In the genomic region with DNA sequence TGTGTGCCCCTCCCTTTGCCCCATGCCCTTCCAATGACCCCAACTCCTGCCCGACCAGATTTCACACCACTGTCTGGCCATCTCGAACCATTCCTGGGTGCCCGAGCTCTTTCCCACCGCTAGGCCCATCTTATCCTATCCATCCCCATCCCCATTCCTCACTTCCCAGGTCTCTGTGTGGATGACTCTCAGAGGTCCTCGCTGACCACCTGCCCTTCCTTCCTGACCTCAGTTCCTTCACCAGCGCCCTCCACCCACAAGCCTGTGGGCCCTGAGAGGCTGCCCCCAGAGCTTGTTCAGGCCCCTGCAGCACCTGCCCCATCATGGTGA, we compare ENCODE assay signal across 21 cellular contexts. TPM values are rescaled to one million over a fixed set of nuclear protein-coding genes. Genes with fewer than 3 reads are reported as not detected.
A peak's percentile ranks its signal among the peaks of the same experiment; 100 is the strongest.
DNase-seq lines count a peak whose midpoint lies in the region; ATAC-seq and TF ChIP-seq lines count a peak whose summit lies in the region.
"Had no signal": no experiment of that assay in that cellular context is flagged by ENCODE, and none has a peak within 500 bp of the region (broad histone marks: within the 10 kb centered on the region; RNA-seq: fewer than 3 reads in every experiment).

No MANE protein-coding gene starts in this region.

- H2BK15ac ChIP-seq in neuronal stem cell (ENCODE audit: low read length) = peak overlapping the region; percentile 93

- H2AK5ac ChIP-seq in neuronal stem cell (ENCODE audit: low read depth, low read length) = peak overlapping the region; percentile 97

- H3K9me3 ChIP-seq in neuronal stem cell (replicated peaks in 1 of 2; ENCODE audit: control insufficient read depth in 2 of 2, insufficient read depth in 1 of 2, low read depth in 1 of 2, low read length in 2 of 2) = no peaks in the 10 kb centered on the region
- H3K9me3 ChIP-seq: BE2C had no signal

- H3K27me3 ChIP-seq in neuronal stem cell (ENCODE audit: control insufficient read depth in 3 of 3, insufficient read depth in 3 of 3, low read depth in 1 of 3, low read length in 3 of 3) = peaks cover 0 to 8% (median 0%) of the 10 kb centered on the region in 3 experiments
- H3K27me3 ChIP-seq: BE2C had no signal

- peak; percentile 1 for DNase-seq in activated CD4-positive, alpha-beta memory T cell treated with anti-CD3 and anti-CD28 coated beads for 36 hours
- no peak for DNase-seq in activated CD4-positive, alpha-beta memory T cell treated with anti-CD3 and anti-CD28 coated beads, Interleukin-2, amount 10 ng/mL, durations not matched to agents 7 days and 5 days
- peak; percentile 19 for DNase-seq in CD14-positive monocyte (ENCODE audit: low spot score)
- no peak for DNase-seq in endothelial cell (ENCODE audit: low spot score)
- DNase-seq in neuronal stem cell (ENCODE audit: low spot score) = no peak
- DNase-seq in stimulated activated CD4-positive, alpha-beta T cell treated with anti-CD3 and anti-CD28 coated beads, Interleukin-1b, Interleukin-23, amount 100 ng/mL, for 48 hours = no peak
- no peak for DNase-seq in activated CD8-positive, alpha-beta memory T cell treated with anti-CD3 and anti-CD28 coated beads, Interleukin-2, amount 50 U/mL, for 4 hours
- DNase-seq: Calu3; CD8-positive, alpha-beta T cell; EL; NCI-H1417; NCI-H187; NCI-H2107; NCI-H510A; NCI-H774 had no signal

- no peak overlapping the region for H3K23ac ChIP-seq in neuronal stem cell (ENCODE audit: low read depth, low read length, poor library complexity)

- CTCF ChIA-PET in activated CD4-positive, alpha-beta memory T cell treated with anti-CD3 and anti-CD28 coated beads for 36 hours (lab: Charles Lee) = interaction anchor here (0.7 kb wide), 1 partner anchor 142 kb away, joined by 3 read pairs; no protein-coding TSS in a partner anchor
- CTCF ChIA-PET in activated CD4-positive, alpha-beta memory T cell treated with anti-CD3 and anti-CD28 coated beads, Interleukin-2, amount 10 ng/mL, durations not matched to agents 7 days and 5 days (lab: Charles Lee) = no interaction called here

- no peak overlapping the region for H2BK5ac ChIP-seq in neuronal stem cell (ENCODE audit: low read length)

- H3K14ac ChIP-seq in neuronal stem cell (ENCODE audit: low read length) = no peak overlapping the region

- H2AFZ ChIP-seq in neuronal stem cell (ENCODE audit: low read length) = no peak overlapping the region
- H2AFZ ChIP-seq: GM23338 had no signal

- no peaks in the 10 kb centered on the region for H3K79me1 ChIP-seq in neuronal stem cell (ENCODE audit: low read depth, low read length)

- no peak overlapping the region for H3K27ac ChIP-seq in neuronal stem cell (replicated peaks; ENCODE audit: low read length)

- no peak overlapping the region for H3K4me3 Mint-ChIP-seq in activated CD4-positive, alpha-beta memory T cell treated with anti-CD3 and anti-CD28 coated beads for 36 hours
- H3K4me3 Mint-ChIP-seq in activated CD4-positive, alpha-beta memory T cell treated with anti-CD3 and anti-CD28 coated beads, Interleukin-2, amount 10 ng/mL, durations not matched to agents 7 days and 5 days = no peak overlapping the region
- H3K4me3 Mint-ChIP-seq in CD14-positive monocyte = no peak overlapping the region
- peak overlapping the region; percentile 80 for H3K4me3 Mint-ChIP-seq in endothelial cell (ENCODE audit: unreplicated experiment)
- H3K4me3 Mint-ChIP-seq: CD8-positive, alpha-beta T cell; GM23338 had no signal

- H3K18ac ChIP-seq in neuronal stem cell (ENCODE audit: low read length) = no peak overlapping the region

- H4K8ac ChIP-seq in neuronal stem cell (ENCODE audit: low read depth, low read length) = no peak overlapping the region

- H2BK120ac ChIP-seq in neuronal stem cell (ENCODE audit: low read depth, low read length) = no peak overlapping the region

- ATAC-seq in GM18511 (IDR thresholded peaks at IDR 0.05; ENCODE audit: unreplicated experiment) = no peak
- ATAC-seq: CD8-positive, alpha-beta T cell; GM12878; GM23338 had no signal

- H3K4me2 ChIP-seq in neuronal stem cell (ENCODE audit: insufficient read depth, low read length, poor library complexity, severe bottlenecking) = no peak overlapping the region
- H3K4me2 ChIP-seq: GM23338 had no signal

- no peaks in the 10 kb centered on the region for H3K9me3 Mint-ChIP-seq in activated CD4-positive, alpha-beta memory T cell treated with anti-CD3 and anti-CD28 coated beads for 36 hours
- H3K9me3 Mint-ChIP-seq in activated CD4-positive, alpha-beta memory T cell treated with anti-CD3 and anti-CD28 coated beads, Interleukin-2, amount 10 ng/mL, durations not matched to agents 7 days and 5 days = no peaks in the 10 kb centered on the region
- peaks cover 0 to 1% (median 0%) of the 10 kb centered on the region in 7 donors for H3K9me3 Mint-ChIP-seq in CD14-positive monocyte
- H3K9me3 Mint-ChIP-seq in endothelial cell (ENCODE audit: unreplicated experiment) = no peaks in the 10 kb centered on the region
- H3K9me3 Mint-ChIP-seq: CD8-positive, alpha-beta T cell; GM23338 had no signal

- H3K4me1 ChIP-seq in neuronal stem cell (ENCODE audit: control insufficient read depth in 2 of 2, insufficient read depth in 1 of 2, low read depth in 1 of 2, low read length in 2 of 2) = peaks cover 10 to 11% of the 10 kb centered on the region in 2 donors

- H2BK12ac ChIP-seq in neuronal stem cell (ENCODE audit: low read length) = peak overlapping the region; percentile 96

- no peaks in the 10 kb centered on the region for H3K36me3 Mint-ChIP-seq in activated CD4-positive, alpha-beta memory T cell treated with anti-CD3 and anti-CD28 coated beads for 36 hours
- no peaks in the 10 kb centered on the region for H3K36me3 Mint-ChIP-seq in activated CD4-positive, alpha-beta memory T cell treated with anti-CD3 and anti-CD28 coated beads, Interleukin-2, amount 10 ng/mL, durations not matched to agents 7 days and 5 days (ENCODE audit: low read depth)
- no peaks in the 10 kb centered on the region for H3K36me3 Mint-ChIP-seq in CD14-positive monocyte
- H3K36me3 Mint-ChIP-seq in endothelial cell (ENCODE audit: low read depth, unreplicated experiment) = no peaks in the 10 kb centered on the region
- H3K36me3 Mint-ChIP-seq: CD8-positive, alpha-beta T cell had no signal

- no peak overlapping the region for H3K27ac Mint-ChIP-seq in activated CD4-positive, alpha-beta memory T cell treated with anti-CD3 and anti-CD28 coated beads for 36 hours
- H3K27ac Mint-ChIP-seq in activated CD4-positive, alpha-beta memory T cell treated with anti-CD3 and anti-CD28 coated beads, Interleukin-2, amount 10 ng/mL, durations not matched to agents 7 days and 5 days = no peak overlapping the region
- H3K27ac Mint-ChIP-seq in CD14-positive monocyte = no peak overlapping the region
- peak overlapping the region; percentile 92 for H3K27ac Mint-ChIP-seq in endothelial cell (ENCODE audit: unreplicated experiment)
- H3K27ac Mint-ChIP-seq: CD8-positive, alpha-beta T cell; GM23338 had no signal

- no peak overlapping the region for H4K91ac ChIP-seq in neuronal stem cell (ENCODE audit: low read depth, low read length, poor library complexity)

- no peak overlapping the region for H3K4me3 ChIP-seq in neuronal stem cell (ENCODE audit: low read length in 2 of 2)
- H3K4me3 ChIP-seq: GM12878, GM23338, K562 had no signal

- POLR2A ChIA-PET in activated CD4-positive, alpha-beta memory T cell treated with anti-CD3 and anti-CD28 coated beads for 36 hours (lab: Charles Lee) = no interaction called here
- POLR2A ChIA-PET in activated CD4-positive, alpha-beta memory T cell treated with anti-CD3 and anti-CD28 coated beads, Interleukin-2, amount 10 ng/mL, durations not matched to agents 7 days and 5 days (lab: Charles Lee) = interaction anchor here (1.1 kb wide), 1 partner anchor 19 kb away, joined by 3 read pairs; no protein-coding TSS in a partner anchor

- H3K4ac ChIP-seq in neuronal stem cell (ENCODE audit: low read length) = no peak overlapping the region

- H3K9ac ChIP-seq in neuronal stem cell (ENCODE audit: low read depth, low read length, poor library complexity) = peak overlapping the region; percentile 40

- WGBS in neuronal stem cell (ENCODE audit: extremely low coverage in 2 of 2, insufficient read length in 2 of 2, insufficient replicate concordance in 1 of 2), 2 donors = no CpG with 5 or more reads among the region's 6 CpGs

- intact Hi-C loops in activated CD4-positive, alpha-beta memory T cell treated with anti-CD3 and anti-CD28 coated beads for 36 hours (cut with micrococcal nuclease) = no loop called here
- intact Hi-C loops in CD14-positive monocyte (cut with micrococcal nuclease) = no loop called here

- H3K4me1 Mint-ChIP-seq in activated CD4-positive, alpha-beta memory T cell treated with anti-CD3 and anti-CD28 coated beads for 36 hours (ENCODE audit: low read depth) = no peaks in the 10 kb centered on the region
- peaks cover 2% of the 10 kb centered on the region for H3K4me1 Mint-ChIP-seq in activated CD4-positive, alpha-beta memory T cell treated with anti-CD3 and anti-CD28 coated beads, Interleukin-2, amount 10 ng/mL, durations not matched to agents 7 days and 5 days
- H3K4me1 Mint-ChIP-seq in CD14-positive monocyte = no peaks in the 10 kb centered on the region
- peaks cover 29% of the 10 kb centered on the region for H3K4me1 Mint-ChIP-seq in endothelial cell (ENCODE audit: unreplicated experiment)

- H3K36me3 ChIP-seq in neuronal stem cell (replicated peaks in 1 of 2; ENCODE audit: control insufficient read depth in 2 of 2, insufficient read depth in 2 of 2, low read length in 2 of 2) = no peaks in the 10 kb centered on the region
- H3K36me3 ChIP-seq: BE2C had no signal

- TF ChIP-seq CTCF in CD14-positive monocyte (IDR thresholded peaks at IDR 0.05) = no peak
- no peak for TF ChIP-seq CTCF in endothelial cell (IDR thresholded peaks at IDR 0.05; ENCODE audit: unreplicated experiment)

- H3K27me3 Mint-ChIP-seq in activated CD4-positive, alpha-beta memory T cell treated with anti-CD3 and anti-CD28 coated beads for 36 hours = peaks cover 40% of the 10 kb centered on the region
- peaks cover 11% of the 10 kb centered on the region for H3K27me3 Mint-ChIP-seq in activated CD4-positive, alpha-beta memory T cell treated with anti-CD3 and anti-CD28 coated beads, Interleukin-2, amount 10 ng/mL, durations not matched to agents 7 days and 5 days
- peaks cover 26 to 46% (median 35%) of the 10 kb centered on the region in 3 donors for H3K27me3 Mint-ChIP-seq in CD14-positive monocyte (ENCODE audit: low read depth in 3 of 3)
- peaks cover 17% of the 10 kb centered on the region for H3K27me3 Mint-ChIP-seq in endothelial cell (ENCODE audit: unreplicated experiment)

RNA-seq across cellular contexts. Expression of a gene that starts 49.1 kb away (rescaled TPM):
- total RNA-seq in activated CD4-positive, alpha-beta memory T cell treated with anti-CD3 and anti-CD28 coated beads for 36 hours = under 1 TPM; 0.19 to 0.21 TPM
- total RNA-seq in activated CD4-positive, alpha-beta memory T cell treated with anti-CD3 and anti-CD28 coated beads, Interleukin-2, amount 10 ng/mL, durations not matched to agents 7 days and 5 days = under 1 TPM; 0.13 to 0.23 TPM
- not detected for polyA plus RNA-seq in CD14-positive monocyte
- total RNA-seq in endothelial cell (ENCODE audit: unreplicated experiment) = 5.2 TPM
- polyA plus RNA-seq in neuronal stem cell (2013, experiment 1 of 2) = 1.5 TPM
- polyA plus RNA-seq in neuronal stem cell (2013, experiment 2 of 2) = 1.6 TPM
- total RNA-seq: Calu3, GM12878, K562, RPMI7951 had no signal
- polyA plus RNA-seq: K562 had no signal

Comparison
In these comparisons a context has a peak if more than half of its experiments do, and no peak if none do; other contexts are left out.
1. DNase-seq: peak in activated CD4-positive, alpha-beta memory T cell treated with anti-CD3 and anti-CD28 coated beads for 36 hours (single experiment) and CD14-positive monocyte (single experiment); none in activated CD4-positive, alpha-beta memory T cell treated with anti-CD3 and anti-CD28 coated beads, Interleukin-2, amount 10 ng/mL, durations not matched to agents 7 days and 5 days (single experiment), endothelial cell (single experiment), neuronal stem cell (single experiment), stimulated activated CD4-positive, alpha-beta T cell treated with anti-CD3 and anti-CD28 coated beads, Interleukin-1b, Interleukin-23, amount 100 ng/mL, for 48 hours (single experiment) and activated CD8-positive, alpha-beta memory T cell treated with anti-CD3 and anti-CD28 coated beads, Interleukin-2, amount 50 U/mL, for 4 hours (single experiment).